In genomic region chr17:34300652-34301390, GRCh38 we compare ENCODE assay signal across 1 cellular context.
TF ChIP-seq lines count a peak whose summit lies in the region.

No MANE protein-coding gene starts in this region.

TF ChIP-seq in GM12878, 131 proteins besides CTCF, POLR2A, EP300 and RAD21:
- TF ChIP-seq RUNX3 (IDR thresholded peaks at IDR 0.05; ENCODE audit: low read length) = peak; percentile 27; the same call in 1 of the 2 replicates
- TF ChIP-seq TCF12 (IDR thresholded peaks at IDR 0.05; ENCODE audit: low read depth, low read length) = 0 out of 2 replicates have a peak, but pooled peaks have one; percentile 21
- TF ChIP-seq CHD1 (IDR thresholded peaks at IDR 0.05; ENCODE audit: low read depth, low read length) = no peak
- no peak for TF ChIP-seq ZNF384 (IDR thresholded peaks at IDR 0.05; ENCODE audit: borderline replicate concordance, low read depth, low read length)
TF ChIP-seq in GM12878: peak in this region for 2.
